8 cellular contexts compared by ENCODE assay signal in the genomic region with DNA sequence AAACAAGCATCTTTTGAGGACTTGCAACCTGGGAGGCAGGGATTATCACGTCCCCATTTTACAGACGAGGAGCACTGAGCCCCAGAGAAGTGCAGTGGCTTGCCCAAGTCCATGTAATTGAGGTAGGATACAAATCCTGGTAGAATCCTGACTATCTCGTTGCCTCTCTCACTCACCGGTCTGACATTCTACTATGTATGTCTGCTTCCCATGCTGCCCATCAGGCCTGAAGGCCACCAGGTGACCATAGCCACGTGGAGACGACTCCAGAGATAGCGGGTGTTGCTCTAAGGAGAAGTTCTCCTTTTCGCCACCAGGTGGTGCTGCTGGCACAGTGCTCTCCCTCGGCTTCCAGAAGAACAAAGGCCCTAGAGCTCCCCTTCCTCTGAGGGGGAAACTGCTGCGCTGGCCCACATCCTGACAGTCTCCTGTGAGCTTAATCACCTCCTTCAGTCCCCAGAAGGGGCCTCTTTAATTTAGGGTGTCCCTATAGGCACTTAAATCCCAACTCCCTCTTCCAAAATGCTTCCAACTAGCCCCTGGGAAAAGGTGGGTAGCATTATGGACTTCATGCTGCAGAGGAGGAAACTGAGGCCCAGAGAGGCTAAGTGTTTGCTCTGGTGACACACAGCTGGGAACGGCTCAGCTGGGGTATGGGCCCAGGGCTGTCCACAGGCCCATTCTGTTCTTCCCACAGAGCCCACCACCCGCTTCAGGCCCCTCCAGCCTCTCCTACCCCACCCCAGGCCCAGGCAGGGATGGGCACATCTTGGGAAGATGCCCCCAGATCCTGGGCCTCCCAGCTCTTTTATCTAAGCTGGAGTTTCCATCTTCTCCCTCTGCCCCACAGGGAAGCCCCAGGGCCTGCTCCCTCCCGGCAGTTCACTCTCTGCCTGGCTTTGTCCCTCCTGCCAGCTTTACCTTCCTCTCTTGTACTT. TPM values are rescaled to one million over a fixed set of nuclear protein-coding genes. Genes with fewer than 3 reads are reported as not detected.
DNase-seq lines count a peak whose midpoint lies in the region; ATAC-seq and TF ChIP-seq lines count a peak whose summit lies in the region.

No MANE protein-coding gene starts in this region.

- H3K4me1 ChIP-seq in colonic mucosa = peaks cover 9% of the 10 kb centered on the region
- H3K4me1 ChIP-seq in liver (ENCODE audit: control insufficient read depth in 4 of 4, insufficient read depth in 4 of 4, low read length in 3 of 4) = no peaks in the 10 kb centered on the region

- no peaks in the 10 kb centered on the region for H3K27me3 Mint-ChIP-seq in activated CD4-positive, alpha-beta T cell treated with anti-CD3 and anti-CD28 coated beads for 36 hours

- peak; percentile 59 for ATAC-seq in HG03280 (IDR thresholded peaks at IDR 0.05; ENCODE audit: unreplicated experiment)
- ATAC-seq in activated CD4-positive, alpha-beta T cell treated with anti-CD3 and anti-CD28 coated beads for 36 hours = peak; percentile 68

- peak overlapping the region; percentile 87 for H3K27ac Mint-ChIP-seq in activated CD4-positive, alpha-beta T cell treated with anti-CD3 and anti-CD28 coated beads for 36 hours

- peak; percentile 88 for DNase-seq in activated gamma-delta T cell treated with Interleukin-2 at 50 U/mL for 16 hours
- no peak for DNase-seq in activated gamma-delta T cell (lab: John Stamatoyannopoulos, UW)
- peak; percentile 41 to 83 for DNase-seq in NCI-H446 (lab: John Stamatoyannopoulos, UW)
- DNase-seq in activated CD4-positive, alpha-beta T cell treated with anti-CD3 and anti-CD28 coated beads for 36 hours = peak; percentile 94
- DNase-seq in colonic mucosa = peak; percentile 90
- DNase-seq in stimulated activated CD4-positive, alpha-beta T cell treated with anti-CD3 and anti-CD28 coated beads, TNF-alpha, amount 100 ng/mL, for 1 hour (ENCODE audit: low read depth in 3 of 3, low spot score in 1 of 3) = peak; percentile 68 to 78 (median 74)

- H3K36me3 Mint-ChIP-seq in activated CD4-positive, alpha-beta T cell treated with anti-CD3 and anti-CD28 coated beads for 36 hours (ENCODE audit: low read depth) = no peaks in the 10 kb centered on the region

- H3K36me3 ChIP-seq in colonic mucosa (no peaks in the 10 kb centered on the region), liver (ENCODE audit: control insufficient read depth in 4 of 4, insufficient read depth in 3 of 4, low read depth in 1 of 4, low read length in 3 of 4) (no peaks in the 10 kb centered on the region)

- CTCF ChIA-PET in activated CD4-positive, alpha-beta T cell treated with anti-CD3 and anti-CD28 coated beads for 36 hours (lab: Charles Lee) = interaction anchor here (0.6 to 13.1 kb wide), 45 partner anchors 11 to 939 kb away, joined by 3 to 195 read pairs (median 7); a partner anchor contains a TSS

- TF ChIP-seq RAD21 in liver (IDR thresholded peaks at IDR 0.05) = peak; percentile 96 to 99

- peaks cover 36% of the 10 kb centered on the region for H3K4me1 Mint-ChIP-seq in activated CD4-positive, alpha-beta T cell treated with anti-CD3 and anti-CD28 coated beads for 36 hours

- 28% methylated on average over 13 of the region's 13 CpGs for WGBS in liver

- TF ChIP-seq CTCF in colonic mucosa (IDR thresholded peaks at IDR 0.05) = peak; percentile 99
- peak; percentile 97 for TF ChIP-seq CTCF in liver (IDR thresholded peaks at IDR 0.05; ENCODE audit: low read depth, low read length, missing input control)

- POLR2A ChIA-PET in activated CD4-positive, alpha-beta T cell treated with anti-CD3 and anti-CD28 coated beads for 36 hours (lab: Charles Lee) = interaction anchor here (0.6 to 2.2 kb wide), 12 partner anchors 12 to 102 kb away, joined by 3 to 20 read pairs (median 4); a partner anchor contains a TSS

- H3K27ac ChIP-seq in colonic mucosa (peak overlapping the region; percentile 11), liver (ENCODE audit: low read depth in 1 of 2, low read length in 2 of 2) (no peak overlapping the region)

- H3K27me3 ChIP-seq in colonic mucosa (no peaks in the 10 kb centered on the region), liver (ENCODE audit: control insufficient read depth in 4 of 4, insufficient read depth in 4 of 4, low read length in 3 of 4) (no peaks in the 10 kb centered on the region)

- H3K9me3 ChIP-seq in colonic mucosa (no peaks in the 10 kb centered on the region), liver (ENCODE audit: control insufficient read depth in 4 of 4, low read length in 3 of 4) (no peaks in the 10 kb centered on the region)

- peak overlapping the region in 1 of 2 donors; percentile 31 for H3K9ac ChIP-seq in colonic mucosa (ENCODE audit: low read depth in 2 of 2, low read length in 2 of 2)
- H3K9ac ChIP-seq in liver (ENCODE audit: low read depth in 1 of 2, low read length in 2 of 2) = no peak overlapping the region

- H3K4me3 ChIP-seq in colonic mucosa = no peak overlapping the region
- no peak overlapping the region for H3K4me3 ChIP-seq in liver (ENCODE audit: low read depth in 1 of 3, low read length in 3 of 3)

- no peaks in the 10 kb centered on the region for H3K9me3 Mint-ChIP-seq in activated CD4-positive, alpha-beta T cell treated with anti-CD3 and anti-CD28 coated beads for 36 hours (ENCODE audit: low read depth)

- peak overlapping the region; percentile 52 for H3K4me3 Mint-ChIP-seq in activated CD4-positive, alpha-beta T cell treated with anti-CD3 and anti-CD28 coated beads for 36 hours

- intact Hi-C loops in activated CD4-positive, alpha-beta T cell treated with anti-CD3 and anti-CD28 coated beads for 36 hours (cut with DNase I, micrococcal nuclease) = loop anchor here (1.0 kb wide), 9 partner anchors 12 to 276 kb away; a partner anchor contains a TSS
- intact Hi-C loops in colonic mucosa (cut with DNase I) = loop anchor here (2.0 kb wide), 1 partner anchor 64 kb away; no protein-coding TSS in a partner anchor

TF ChIP-seq in liver, 16 proteins besides CTCF, POLR2A, EP300 and RAD21:
- no peak for TF ChIP-seq GABPA (IDR thresholded peaks at IDR 0.05 in 1 of 2, conservative IDR thresholded peaks at IDR 0.05 in 1 of 2)
- TF ChIP-seq, protein P1, sequence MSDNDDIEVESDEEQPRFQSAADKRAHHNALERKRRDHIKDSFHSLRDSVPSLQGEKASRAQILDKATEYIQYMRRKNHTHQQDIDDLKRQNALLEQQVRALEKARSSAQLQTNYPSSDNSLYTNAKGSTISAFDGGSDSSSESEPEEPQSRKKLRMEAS (IDR thresholded peaks at IDR 0.05) = no peak

RNA-seq across cellular contexts. Expression of a gene that starts 6.4 kb away (rescaled TPM):
- total RNA-seq in activated CD4-positive, alpha-beta T cell treated with anti-CD3 and anti-CD28 coated beads for 36 hours = under 1 TPM in 1 of 2 experiments, not detected in 1; 0.14 TPM
- total RNA-seq in colonic mucosa (not detected), liver (1 to 10 TPM in 1 of 2 donors, under 1 TPM in 1; 0.23 to 1.0 TPM)
- under 1 TPM; 0.33 to 0.60 TPM for polyA plus RNA-seq in liver

RNA-seq across cellular contexts. Expression of a gene that starts 9.8 kb away (rescaled TPM):
- not detected for total RNA-seq in activated CD4-positive, alpha-beta T cell treated with anti-CD3 and anti-CD28 coated beads for 36 hours
- total RNA-seq in colonic mucosa (not detected), liver (not detected)
- polyA plus RNA-seq in liver = not detected

RNA-seq across cellular contexts. Expression of a gene that starts 18.7 kb away (rescaled TPM):
- 1 to 10 TPM; 3.4 to 4.9 TPM for total RNA-seq in activated CD4-positive, alpha-beta T cell treated with anti-CD3 and anti-CD28 coated beads for 36 hours
- total RNA-seq in colonic mucosa = 10 to 100 TPM; 14.7 to 34.0 TPM
- 100 to 1,000 TPM in 1 of 2 donors, 10 to 100 TPM in 1; 27.7 to 256 TPM for total RNA-seq in liver
- polyA plus RNA-seq in liver = 100 to 1,000 TPM; 294 to 328 TPM

RNA-seq across cellular contexts. Expression of a gene that starts 32.9 kb away (rescaled TPM):
- total RNA-seq in activated CD4-positive, alpha-beta T cell treated with anti-CD3 and anti-CD28 coated beads for 36 hours = 10 to 100 TPM; 43.8 to 62.0 TPM
- 10 to 100 TPM in 1 of 2 donors, 1 to 10 TPM in 1; 9.1 to 10.1 TPM for total RNA-seq in colonic mucosa
- total RNA-seq in liver = 10 to 100 TPM; 10.2 to 53.8 TPM
- polyA plus RNA-seq in liver = 10 to 100 TPM; 30.7 to 35.8 TPM

RNA-seq across cellular contexts. Expression of a gene that starts 35.8 kb away (rescaled TPM):
- total RNA-seq in activated CD4-positive, alpha-beta T cell treated with anti-CD3 and anti-CD28 coated beads for 36 hours = 100 to 1,000 TPM; 110 to 141 TPM
- total RNA-seq in colonic mucosa (10 to 100 TPM; 38.0 to 64.4 TPM), liver (10 to 100 TPM; 15.2 to 24.0 TPM)
- 1 to 10 TPM; 3.1 to 6.4 TPM for polyA plus RNA-seq in liver
